3 cellular contexts compared by ENCODE assay signal in genomic region chr5:28831042-28831441, GRCh38.
TF ChIP-seq lines count a peak whose summit lies in the region.

No MANE protein-coding gene starts in this region.

TF ChIP-seq in GM23338, 12 proteins besides CTCF, POLR2A, EP300 and RAD21:
- no peak for TF ChIP-seq NANOG (IDR thresholded peaks at IDR 0.05; ENCODE audit: borderline replicate concordance)
- no peak for TF ChIP-seq JUNB (IDR thresholded peaks at IDR 0.05; ENCODE audit: unreplicated experiment)
- TF ChIP-seq, protein P1, sequence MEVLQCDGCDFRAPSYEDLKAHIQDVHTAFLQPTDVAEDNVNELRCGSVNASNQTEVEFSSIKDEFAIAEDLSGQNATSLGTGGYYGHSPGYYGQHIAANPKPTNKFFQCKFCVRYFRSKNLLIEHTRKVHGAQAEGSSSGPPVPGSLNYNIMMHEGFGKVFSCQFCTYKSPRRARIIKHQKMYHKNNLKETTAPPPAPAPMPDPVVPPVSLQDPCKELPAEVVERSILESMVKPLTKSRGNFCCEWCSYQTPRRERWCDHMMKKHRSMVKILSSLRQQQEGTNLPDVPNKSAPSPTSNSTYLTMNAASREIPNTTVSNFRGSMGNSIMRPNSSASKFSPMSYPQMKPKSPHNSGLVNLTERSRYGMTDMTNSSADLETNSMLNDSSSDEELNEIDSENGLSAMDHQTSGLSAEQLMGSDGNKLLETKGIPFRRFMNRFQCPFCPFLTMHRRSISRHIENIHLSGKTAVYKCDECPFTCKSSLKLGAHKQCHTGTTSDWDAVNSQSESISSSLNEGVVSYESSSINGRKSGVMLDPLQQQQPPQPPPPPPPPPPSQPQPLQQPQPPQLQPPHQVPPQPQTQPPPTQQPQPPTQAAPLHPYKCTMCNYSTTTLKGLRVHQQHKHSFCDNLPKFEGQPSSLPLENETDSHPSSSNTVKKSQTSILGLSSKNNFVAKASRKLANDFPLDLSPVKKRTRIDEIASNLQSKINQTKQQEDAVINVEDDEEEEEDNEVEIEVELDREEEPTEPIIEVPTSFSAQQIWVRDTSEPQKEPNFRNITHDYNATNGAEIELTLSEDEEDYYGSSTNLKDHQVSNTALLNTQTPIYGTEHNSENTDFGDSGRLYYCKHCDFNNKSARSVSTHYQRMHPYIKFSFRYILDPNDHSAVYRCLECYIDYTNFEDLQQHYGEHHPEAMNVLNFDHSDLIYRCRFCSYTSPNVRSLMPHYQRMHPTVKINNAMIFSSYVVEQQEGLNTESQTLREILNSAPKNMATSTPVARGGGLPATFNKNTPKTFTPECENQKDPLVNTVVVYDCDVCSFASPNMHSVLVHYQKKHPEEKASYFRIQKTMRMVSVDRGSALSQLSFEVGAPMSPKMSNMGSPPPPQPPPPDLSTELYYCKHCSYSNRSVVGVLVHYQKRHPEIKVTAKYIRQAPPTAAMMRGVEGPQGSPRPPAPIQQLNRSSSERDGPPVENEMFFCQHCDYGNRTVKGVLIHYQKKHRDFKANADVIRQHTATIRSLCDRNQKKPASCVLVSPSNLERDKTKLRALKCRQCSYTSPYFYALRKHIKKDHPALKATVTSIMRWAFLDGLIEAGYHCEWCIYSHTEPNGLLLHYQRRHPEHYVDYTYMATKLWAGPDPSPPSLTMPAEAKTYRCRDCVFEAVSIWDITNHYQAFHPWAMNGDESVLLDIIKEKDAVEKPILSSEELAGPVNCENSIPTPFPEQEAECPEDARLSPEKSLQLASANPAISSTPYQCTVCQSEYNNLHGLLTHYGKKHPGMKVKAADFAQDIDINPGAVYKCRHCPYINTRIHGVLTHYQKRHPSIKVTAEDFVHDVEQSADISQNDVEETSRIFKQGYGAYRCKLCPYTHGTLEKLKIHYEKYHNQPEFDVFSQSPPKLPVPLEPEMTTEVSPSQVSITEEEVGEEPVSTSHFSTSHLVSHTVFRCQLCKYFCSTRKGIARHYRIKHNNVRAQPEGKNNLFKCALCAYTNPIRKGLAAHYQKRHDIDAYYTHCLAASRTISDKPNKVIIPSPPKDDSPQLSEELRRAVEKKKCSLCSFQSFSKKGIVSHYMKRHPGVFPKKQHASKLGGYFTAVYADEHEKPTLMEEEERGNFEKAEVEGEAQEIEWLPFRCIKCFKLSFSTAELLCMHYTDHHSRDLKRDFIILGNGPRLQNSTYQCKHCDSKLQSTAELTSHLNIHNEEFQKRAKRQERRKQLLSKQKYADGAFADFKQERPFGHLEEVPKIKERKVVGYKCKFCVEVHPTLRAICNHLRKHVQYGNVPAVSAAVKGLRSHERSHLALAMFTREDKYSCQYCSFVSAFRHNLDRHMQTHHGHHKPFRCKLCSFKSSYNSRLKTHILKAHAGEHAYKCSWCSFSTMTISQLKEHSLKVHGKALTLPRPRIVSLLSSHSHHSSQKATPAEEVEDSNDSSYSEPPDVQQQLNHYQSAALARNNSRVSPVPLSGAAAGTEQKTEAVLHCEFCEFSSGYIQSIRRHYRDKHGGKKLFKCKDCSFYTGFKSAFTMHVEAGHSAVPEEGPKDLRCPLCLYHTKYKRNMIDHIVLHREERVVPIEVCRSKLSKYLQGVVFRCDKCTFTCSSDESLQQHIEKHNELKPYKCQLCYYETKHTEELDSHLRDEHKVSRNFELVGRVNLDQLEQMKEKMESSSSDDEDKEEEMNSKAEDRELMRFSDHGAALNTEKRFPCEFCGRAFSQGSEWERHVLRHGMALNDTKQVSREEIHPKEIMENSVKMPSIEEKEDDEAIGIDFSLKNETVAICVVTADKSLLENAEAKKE (CRISPR knock-in tag; IDR thresholded peaks at IDR 0.05) = no peak
- TF ChIP-seq EZH2 (IDR thresholded peaks at IDR 0.05; ENCODE audit: low read depth, unreplicated experiment) = no peak

TF ChIP-seq in IMR-90, 13 proteins besides CTCF, POLR2A, EP300 and RAD21:
- TF ChIP-seq RFX5 (IDR thresholded peaks at IDR 0.05; ENCODE audit: low read depth, low read length) = no peak
- TF ChIP-seq CEBPB (IDR thresholded peaks at IDR 0.05; ENCODE audit: low read depth, low read length) = 0 out of 2 replicates have a peak, but pooled peaks have one; percentile 4
- no peak for TF ChIP-seq FOS (IDR thresholded peaks at IDR 0.05; ENCODE audit: low read depth, low read length)
TF ChIP-seq in IMR-90: peak in this region for 1.

TF ChIP-seq in K562, 482 proteins besides CTCF, POLR2A, EP300 and RAD21:
- TF ChIP-seq CEBPG (CRISPR knock-in tag; IDR thresholded peaks at IDR 0.05) = no peak
- peak; percentile 74 to 81 for TF ChIP-seq CEBPG (tag; conservative IDR thresholded peaks at IDR 0.05 in 1 of 2, IDR thresholded peaks at IDR 0.05 in 1 of 2)
- TF ChIP-seq YY1 (IDR thresholded peaks at IDR 0.05; ENCODE audit: borderline replicate concordance in 1 of 3, control insufficient read depth in 1 of 3, extremely low read depth in 1 of 3, insufficient read depth in 3 of 3, insufficient read length in 1 of 3, insufficient replicate concordance in 2 of 3, low read depth in 1 of 3, low read length in 2 of 3) = no peak
- no peak for TF ChIP-seq ZFP30 (CRISPR knock-in tag; IDR thresholded peaks at IDR 0.05; ENCODE audit: borderline replicate concordance)
- TF ChIP-seq BCL6 (CRISPR knock-in tag; IDR thresholded peaks at IDR 0.05) = no peak
- TF ChIP-seq E2F3 (CRISPR knock-in tag; IDR thresholded peaks at IDR 0.05) = no peak
- no peak for TF ChIP-seq TCFL5 (CRISPR knock-in tag; conservative IDR thresholded peaks at IDR 0.05)
- 0 out of 2 replicates have a peak, but pooled peaks have one; percentile 14 for TF ChIP-seq CEBPB (tag; IDR thresholded peaks at IDR 0.05)
- TF ChIP-seq, protein P2, sequence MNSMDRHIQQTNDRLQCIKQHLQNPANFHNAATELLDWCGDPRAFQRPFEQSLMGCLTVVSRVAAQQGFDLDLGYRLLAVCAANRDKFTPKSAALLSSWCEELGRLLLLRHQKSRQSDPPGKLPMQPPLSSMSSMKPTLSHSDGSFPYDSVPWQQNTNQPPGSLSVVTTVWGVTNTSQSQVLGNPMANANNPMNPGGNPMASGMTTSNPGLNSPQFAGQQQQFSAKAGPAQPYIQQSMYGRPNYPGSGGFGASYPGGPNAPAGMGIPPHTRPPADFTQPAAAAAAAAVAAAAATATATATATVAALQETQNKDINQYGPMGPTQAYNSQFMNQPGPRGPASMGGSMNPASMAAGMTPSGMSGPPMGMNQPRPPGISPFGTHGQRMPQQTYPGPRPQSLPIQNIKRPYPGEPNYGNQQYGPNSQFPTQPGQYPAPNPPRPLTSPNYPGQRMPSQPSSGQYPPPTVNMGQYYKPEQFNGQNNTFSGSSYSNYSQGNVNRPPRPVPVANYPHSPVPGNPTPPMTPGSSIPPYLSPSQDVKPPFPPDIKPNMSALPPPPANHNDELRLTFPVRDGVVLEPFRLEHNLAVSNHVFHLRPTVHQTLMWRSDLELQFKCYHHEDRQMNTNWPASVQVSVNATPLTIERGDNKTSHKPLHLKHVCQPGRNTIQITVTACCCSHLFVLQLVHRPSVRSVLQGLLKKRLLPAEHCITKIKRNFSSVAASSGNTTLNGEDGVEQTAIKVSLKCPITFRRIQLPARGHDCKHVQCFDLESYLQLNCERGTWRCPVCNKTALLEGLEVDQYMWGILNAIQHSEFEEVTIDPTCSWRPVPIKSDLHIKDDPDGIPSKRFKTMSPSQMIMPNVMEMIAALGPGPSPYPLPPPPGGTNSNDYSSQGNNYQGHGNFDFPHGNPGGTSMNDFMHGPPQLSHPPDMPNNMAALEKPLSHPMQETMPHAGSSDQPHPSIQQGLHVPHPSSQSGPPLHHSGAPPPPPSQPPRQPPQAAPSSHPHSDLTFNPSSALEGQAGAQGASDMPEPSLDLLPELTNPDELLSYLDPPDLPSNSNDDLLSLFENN (IDR thresholded peaks at IDR 0.05; ENCODE audit: low read depth in 2 of 2, low read length in 2 of 2) = no peak
- TF ChIP-seq KLF6 (CRISPR knock-in tag; IDR thresholded peaks at IDR 0.05; ENCODE audit: borderline replicate concordance) = no peak
- TF ChIP-seq, protein P3, sequence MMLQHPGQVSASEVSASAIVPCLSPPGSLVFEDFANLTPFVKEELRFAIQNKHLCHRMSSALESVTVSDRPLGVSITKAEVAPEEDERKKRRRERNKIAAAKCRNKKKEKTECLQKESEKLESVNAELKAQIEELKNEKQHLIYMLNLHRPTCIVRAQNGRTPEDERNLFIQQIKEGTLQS (IDR thresholded peaks at IDR 0.05) = peak; percentile 75
- TF ChIP-seq, protein P3 (CRISPR knock-in tag; conservative IDR thresholded peaks at IDR 0.05) = no peak
- TF ChIP-seq RCOR1 (IDR thresholded peaks at IDR 0.05; ENCODE audit: borderline replicate concordance in 1 of 2, low read depth in 2 of 2, low read length in 2 of 2) = no peak
- no peak for TF ChIP-seq ZNF644 (tag; IDR thresholded peaks at IDR 0.05; ENCODE audit: low read depth)
- TF ChIP-seq ZNF3 (CRISPR knock-in tag; IDR thresholded peaks at IDR 0.05) = no peak
- TF ChIP-seq ZNF518B (CRISPR knock-in tag; IDR thresholded peaks at IDR 0.05) = no peak
- no peak for TF ChIP-seq PURB (CRISPR knock-in tag; IDR thresholded peaks at IDR 0.05; ENCODE audit: low read depth)
- TF ChIP-seq SMARCB1 (IDR thresholded peaks at IDR 0.05; ENCODE audit: insufficient read length, low read depth) = no peak
- no peak for TF ChIP-seq ZNF41 (CRISPR knock-in tag; conservative IDR thresholded peaks at IDR 0.05)
